24 cellular contexts compared by ENCODE assay signal in genomic region chr22:20994128-20994901, GRCh38. TPM values are rescaled to one million over a fixed set of nuclear protein-coding genes. Genes with fewer than 3 reads are reported as not detected.
"Had no signal": no experiment of that assay in that cellular context is flagged by ENCODE, and none has a peak within 500 bp of the region (broad histone marks: within the 10 kb centered on the region; RNA-seq: fewer than 3 reads in every experiment).

No MANE protein-coding gene starts in this region.

- H3K9ac ChIP-seq: SK-N-SH had no signal

- ATAC-seq: Panc1, PC-3 had no signal

- H3K4me2 ChIP-seq: SK-N-SH had no signal

- H3K27me3 ChIP-seq: MG63 had no signal

- DNase-seq: Karpas-422, KG1, MG63, NCI-H1092, NCI-H1105 treated with DMSO at 0.1 percent for 48 hours, NCI-H1417 treated with DMSO at 0.1 percent for 48 hours, NCI-H146, NCI-H1694 treated with DMSO at 0.1 percent for 48 hours, NCI-H1930, NCI-H2081, NCI-H2107, NCI-H2171, NCI-H226, NCI-H446, NCI-H510A, NCI-H524 treated with DMSO at 0.1 percent for 48 hours, NCI-H69, NCI-H774, PC-3, SHP77, SK-N-SH, SW 1271 had no signal

- H3K4me3 ChIP-seq: MG63 had no signal

- H3K9me3 ChIP-seq: MG63, SK-N-SH had no signal

RNA-seq across cellular contexts. Expression of gene SLC7A4, which starts 38.0 kb away (rescaled TPM):
- total RNA-seq: HT-29, PC-3 had no signal
